Comparison of ENCODE assay signal across 20 cellular contexts in genomic region chr12:108505121-108505520, GRCh38.
A peak's percentile ranks its signal among the peaks of the same experiment; 100 is the strongest.
DNase-seq lines count a peak whose midpoint lies in the region; ATAC-seq and TF ChIP-seq lines count a peak whose summit lies in the region.
"Had no signal": no experiment of that assay in that cellular context is flagged by ENCODE, and none has a peak within 500 bp of the region (broad histone marks: within the 10 kb centered on the region; RNA-seq: fewer than 3 reads in every experiment).

No MANE protein-coding gene starts in this region.

- DNase-seq in DMS53 (lab: John Stamatoyannopoulos, UW) (peak; percentile 30), DMS53 treated with DMSO at 0.1 percent for 48 hours (lab: John Stamatoyannopoulos, UW; ENCODE audit: unreplicated experiment) (no peak), NCI-H146 treated with DMSO at 0.1 percent for 48 hours (lab: John Stamatoyannopoulos, UW; ENCODE audit: unreplicated experiment) (peak; percentile 7), NCI-H69 (lab: John Stamatoyannopoulos, UW) (peak; percentile 56), NCI-H82 treated with DMSO at 0.1 percent for 48 hours (lab: John Stamatoyannopoulos, UW; ENCODE audit: unreplicated experiment) (peak; percentile 59), cortex of kidney (lab: John Stamatoyannopoulos, UW) (no peak), MM.1S (no peak)
- DNase-seq: AML-193; CD4-positive, alpha-beta memory T cell; DMS153; DND-41; EL; GM23248; IMR-90 had no signal

- H3K9ac ChIP-seq in MM.1S (ENCODE audit: low read length) = no peak overlapping the region
- H3K9ac ChIP-seq: BLaER1, GM23248 had no signal

- no peaks in the 10 kb centered on the region for H3K27me3 ChIP-seq in MM.1S (replicated peaks; ENCODE audit: insufficient read depth, low read length)
- H3K27me3 ChIP-seq: BLaER1 had no signal

- H3K27ac ChIP-seq in MM.1S (ENCODE audit: low read length) = no peak overlapping the region
- H3K27ac ChIP-seq: 22Rv1, A549, BLaER1, GM23248 had no signal

- H3K9me3 ChIP-seq in MM.1S (replicated peaks; ENCODE audit: insufficient read depth, low read length) = no peaks in the 10 kb centered on the region

- H3K9me2 ChIP-seq in MM.1S (replicated peaks; ENCODE audit: insufficient read depth, low read length) = no peaks in the 10 kb centered on the region

- TF ChIP-seq CTCF in MM.1S (IDR thresholded peaks at IDR 0.05; ENCODE audit: low read length) = no peak

- H3K36me3 ChIP-seq in MM.1S (replicated peaks; ENCODE audit: insufficient read depth, low read length) = no peaks in the 10 kb centered on the region
- H3K36me3 ChIP-seq: BLaER1, HAP-1 had no signal

- H3K4me2 ChIP-seq in MM.1S (ENCODE audit: low read depth, low read length) = no peak overlapping the region
- H3K4me2 ChIP-seq: A549, BLaER1 had no signal

- no peaks in the 10 kb centered on the region for H4K20me1 ChIP-seq in MM.1S (ENCODE audit: insufficient read depth, low read length)
- H4K20me1 ChIP-seq: BLaER1 had no signal

- no peak for ATAC-seq in HG03097 (IDR thresholded peaks at IDR 0.05; ENCODE audit: low FRiP score, unreplicated experiment)
- ATAC-seq: A549, GM12878 had no signal

- H3K4me1 ChIP-seq in MM.1S (ENCODE audit: low read length) = no peaks in the 10 kb centered on the region
- H3K4me1 ChIP-seq: A549, BLaER1, HAP-1 had no signal

- H3K79me2 ChIP-seq in MM.1S (ENCODE audit: low read length) = no peaks in the 10 kb centered on the region

- no peak overlapping the region for H2AFZ ChIP-seq in MM.1S (ENCODE audit: low read length)
- H2AFZ ChIP-seq: GM23248 had no signal

- no peaks in the 10 kb centered on the region for H3F3A ChIP-seq in MM.1S (ENCODE audit: insufficient read depth, low read length)

- no peak overlapping the region for H3K4me3 ChIP-seq in MM.1S (ENCODE audit: low read length)
- H3K4me3 ChIP-seq: A549, BLaER1, GM12878, GM23248, HAP-1 had no signal

Comparison
In these comparisons a context has a peak if more than half of its experiments do, and no peak if none do; other contexts are left out.
1. DNase-seq: peak in DMS53 (single experiment), NCI-H146 treated with DMSO at 0.1 percent for 48 hours (single experiment), NCI-H69 (single experiment) and NCI-H82 treated with DMSO at 0.1 percent for 48 hours (single experiment); none in DMS53 treated with DMSO at 0.1 percent for 48 hours (single experiment), cortex of kidney (single experiment) and MM.1S (single experiment).